Comparison of ENCODE assay signal across 8 cellular contexts in genomic region chr1:225777058-225777582, GRCh38. TPM values are rescaled to one million over a fixed set of nuclear protein-coding genes. Genes with fewer than 3 reads are reported as not detected.
DNase-seq lines count a peak whose midpoint lies in the region; ATAC-seq, FAIRE-seq and TF ChIP-seq lines count a peak whose summit lies in the region.

No MANE protein-coding gene starts in this region.

- intact Hi-C loops in Right ventricle myocardium inferior (cut with DNase I) (loop anchor here (2.0 to 10.0 kb wide), 4 partner anchors 34 to 1088 kb away; partner anchors contain the start of gene EPHX1), cardiac septum (cut with DNase I) (loop anchor here (1.0 to 10.0 kb wide), 3 partner anchors 33 to 198 kb away; partner anchors contain the start of gene EPHX1), mucosa of descending colon (cut with DNase I, micrococcal nuclease) (loop anchor here in 1 of 2 donors (10.0 kb wide), 1 partner anchor 222 kb away; no protein-coding TSS in a partner anchor)

- TF ChIP-seq CTCF in bronchial epithelial cell (IDR thresholded peaks at IDR 0.05; ENCODE audit: insufficient read depth, low read length, severe bottlenecking) (no peak), mucosa of descending colon (IDR thresholded peaks at IDR 0.05) (no peak), GM20000 (IDR thresholded peaks at IDR 0.05; ENCODE audit: extremely low read depth, missing control alignments) (no peak)

- ATAC-seq in Right ventricle myocardium inferior (peak; percentile 0), HG03571 (IDR thresholded peaks at IDR 0.05; ENCODE audit: unreplicated experiment) (peak; percentile 7), mucosa of descending colon (peak; percentile 4), HG02885 (IDR thresholded peaks at IDR 0.05; ENCODE audit: poor library complexity, unreplicated experiment) (no peak)

- no peak for FAIRE-seq in bronchial epithelial cell (lab: Jason Lieb, UNC)

- no peaks in the 10 kb centered on the region for H3K9me3 ChIP-seq in mucosa of descending colon

- DNase-seq in Right ventricle myocardium inferior (ENCODE audit: missing footprints) (no peak), cardiac septum (ENCODE audit: low spot score) (no peak), bronchial epithelial cell (ENCODE audit: low read depth) (no peak), mucosa of descending colon (peak in 2 of 3 donors; percentile 44 to 49), middle frontal gyrus (ENCODE audit: extremely low spot score, low spot score) (no peak), GM20000 (ENCODE audit: low spot score) (no peak)

- H3K4me3 ChIP-seq in bronchial epithelial cell (ENCODE audit: low read depth, low read length) (peak overlapping the region; percentile 51), mucosa of descending colon (peak overlapping the region; percentile 29)

- H3K36me3 ChIP-seq in bronchial epithelial cell (ENCODE audit: control insufficient read depth, insufficient read depth, low read length) (peaks cover 1% of the 10 kb centered on the region), mucosa of descending colon (ENCODE audit: low read depth) (no peaks in the 10 kb centered on the region)

- peaks cover 34% of the 10 kb centered on the region for H3K4me1 ChIP-seq in mucosa of descending colon (ENCODE audit: low read depth)

- no peaks in the 10 kb centered on the region for H3K27me3 ChIP-seq in bronchial epithelial cell (ENCODE audit: control insufficient read depth, insufficient read depth, low read length)

RNA-seq across cellular contexts. Expression of gene SRP9, which starts 0.5 kb away (rescaled TPM):
- 192 TPM for total RNA-seq in Right ventricle myocardium inferior
- total RNA-seq in cardiac septum: 182 TPM
- 217 and 254 TPM in 2 replicates for total RNA-seq in bronchial epithelial cell
- total RNA-seq in mucosa of descending colon: 100 to 1,000 TPM; 168 to 208 (median 187) TPM

RNA-seq across cellular contexts. Expression of gene EPHX1, which starts 32.8 kb away (rescaled TPM):
- total RNA-seq in Right ventricle myocardium inferior (76.0 TPM), cardiac septum (39.2 TPM), bronchial epithelial cell (3.9 and 22.1 TPM in 2 replicates), mucosa of descending colon (10 to 100 TPM; 48.8 to 86.3 (median 68.0) TPM)

Comparison
In these comparisons a context has a peak if more than half of its experiments do, and no peak if none do; other contexts are left out.
1. DNase-seq: peak in mucosa of descending colon (2 of 3); none in Right ventricle myocardium inferior (single experiment), cardiac septum (single experiment), bronchial epithelial cell (single experiment), middle frontal gyrus (single experiment) and GM20000 (single experiment).